23 cellular contexts compared by ENCODE assay signal in genomic region chr1:201180133-201180532, GRCh38. TPM values are rescaled to one million over a fixed set of nuclear protein-coding genes. Genes with fewer than 3 reads are reported as not detected.
"Had no signal": no experiment of that assay in that cellular context is flagged by ENCODE, and none has a peak within 500 bp of the region (broad histone marks: within the 10 kb centered on the region; RNA-seq: fewer than 3 reads in every experiment).

No MANE protein-coding gene starts in this region.

- ATAC-seq: Panc1, PC-3, SK-N-SH treated with all-trans-retinoic acid at 6 μM for 48 hours had no signal

- H3K9me3 ChIP-seq: SJCRH30 had no signal

- H3K36me3 ChIP-seq: MG63, SJCRH30 had no signal

- H3K27me3 ChIP-seq: SJCRH30 had no signal

- DNase-seq: KBM-7; MG63; NCI-H1092 treated with DMSO at 0.1 percent for 48 hours; NCI-H1436; NCI-H187; NCI-H2029; NCI-H2081 treated with DMSO at 0.1 percent for 48 hours; NCI-H2171; NCI-H226; NCI-H446; NCI-H510A; NCI-H524 treated with DMSO at 0.1 percent for 48 hours; NCI-H69; NCI-H774; NK-92 treated with Interleukin-12 subunit alpha and Interleukin-12 subunit beta, amount 100 ng/mL, for 24 hours; PC-3; SHP77 had no signal

- FAIRE-seq: HTR-8/SVneo had no signal

- H3K4me3 ChIP-seq: MG63, SJCRH30 had no signal

RNA-seq across cellular contexts. Expression of gene IGFN1, which starts 10.5 kb away (rescaled TPM):
- total RNA-seq: OCI-LY7, SJCRH30 had no signal

RNA-seq across cellular contexts. Expression of gene ASCL5, which starts 53.1 kb away (rescaled TPM):
- total RNA-seq: LHCN-M2, OCI-LY7, SJCRH30 had no signal
